Comparison of ENCODE assay signal across 1 cellular context in genomic region chr5:91433861-91434260, GRCh38.
TF ChIP-seq lines count a peak whose summit lies in the region.

No MANE protein-coding gene starts in this region.

TF ChIP-seq in WTC11, 78 proteins besides CTCF, POLR2A, EP300 and RAD21:
- TF ChIP-seq MLX (CRISPR knock-in tag; IDR thresholded peaks at IDR 0.05) = no peak
- TF ChIP-seq PREB (CRISPR knock-in tag; IDR thresholded peaks at IDR 0.05; ENCODE audit: borderline replicate concordance) = no peak
- TF ChIP-seq ATF6 (CRISPR knock-in tag; IDR thresholded peaks at IDR 0.05) = no peak
- TF ChIP-seq ZBTB43 (CRISPR knock-in tag; IDR thresholded peaks at IDR 0.05) = no peak
- TF ChIP-seq USF1 (CRISPR knock-in tag; IDR thresholded peaks at IDR 0.05) = no peak
- no peak for TF ChIP-seq ZNF423 (CRISPR knock-in tag; IDR thresholded peaks at IDR 0.05)
- no peak for TF ChIP-seq ERG (CRISPR knock-in tag; IDR thresholded peaks at IDR 0.05)
- no peak for TF ChIP-seq ZNF512 (CRISPR knock-in tag; IDR thresholded peaks at IDR 0.05; ENCODE audit: borderline replicate concordance)
- no peak for TF ChIP-seq ZNF232 (CRISPR knock-in tag; IDR thresholded peaks at IDR 0.05)
- TF ChIP-seq JUN (CRISPR knock-in tag; IDR thresholded peaks at IDR 0.05) = no peak
- no peak for TF ChIP-seq ZNF317 (CRISPR knock-in tag; IDR thresholded peaks at IDR 0.05; ENCODE audit: borderline replicate concordance, low read depth)
- TF ChIP-seq MXD4 (CRISPR knock-in tag; IDR thresholded peaks at IDR 0.05; ENCODE audit: borderline replicate concordance) = no peak
- no peak for TF ChIP-seq ZSCAN18 (CRISPR knock-in tag; IDR thresholded peaks at IDR 0.05)
- no peak for TF ChIP-seq E2F4 (CRISPR knock-in tag; IDR thresholded peaks at IDR 0.05; ENCODE audit: borderline replicate concordance, low read depth)
- no peak for TF ChIP-seq NFATC4 (CRISPR knock-in tag; IDR thresholded peaks at IDR 0.05)
- TF ChIP-seq ESRRA (CRISPR knock-in tag; IDR thresholded peaks at IDR 0.05; ENCODE audit: borderline replicate concordance) = no peak
- TF ChIP-seq SMAD4 (CRISPR knock-in tag; IDR thresholded peaks at IDR 0.05) = no peak
